ENCODE assay signal across 14 cellular contexts in genomic region chrX:64842492-64842891, GRCh38.
A peak's percentile ranks its signal among the peaks of the same experiment; 100 is the strongest.
DNase-seq lines count a peak whose midpoint lies in the region; ATAC-seq, FAIRE-seq and TF ChIP-seq lines count a peak whose summit lies in the region.
"Had no signal": no experiment of that assay in that cellular context is flagged by ENCODE, and none has a peak within 500 bp of the region (broad histone marks: within the 10 kb centered on the region; RNA-seq: fewer than 3 reads in every experiment).

No MANE protein-coding gene starts in this region.

- no peak overlapping the region for H3K4me2 ChIP-seq in mesendoderm (ENCODE audit: low read length)
- H3K4me2 ChIP-seq: neural progenitor cell had no signal

- no peak overlapping the region for H3K56ac ChIP-seq in mesendoderm (ENCODE audit: low read length)

- WGBS in mesendoderm (ENCODE audit: extremely low coverage, insufficient coverage, low lambda C conversion rate) = no CpG with 5 or more reads among the region's 4 CpGs

- no peaks in the 10 kb centered on the region for H3K79me2 ChIP-seq in mesendoderm (ENCODE audit: control insufficient read depth, insufficient read depth, low read length)

- H2BK5ac ChIP-seq in mesendoderm (ENCODE audit: low read length) = no peak overlapping the region

- no peak for DNase-seq in GM12892 (ENCODE audit: insufficient read length)
- peak; percentile 84 for DNase-seq in Jurkat, Clone E6-1 (ENCODE audit: low read depth, low spot score)
- DNase-seq in NCI-H82 treated with DMSO at 0.1 percent for 48 hours (lab: John Stamatoyannopoulos, UW; ENCODE audit: unreplicated experiment) = no peak
- no peak for DNase-seq in cerebellar nuclear complex (lab: John Stamatoyannopoulos, UW)
- DNase-seq in mesendoderm = no peak
- DNase-seq in DMS153 treated with DMSO at 0.1 percent for 48 hours (lab: John Stamatoyannopoulos, UW; ENCODE audit: unreplicated experiment) = no peak
- DNase-seq: IMR-90 had no signal

- no peak overlapping the region for H3K9ac ChIP-seq in mesendoderm (ENCODE audit: low read length)
- H3K9ac ChIP-seq: neural progenitor cell had no signal

- no peak overlapping the region for H2BK15ac ChIP-seq in mesendoderm (replicated peaks; ENCODE audit: low read depth)

- peak; percentile 89 for FAIRE-seq in GM12892 (lab: Jason Lieb, UNC)
- FAIRE-seq: D721Med, keratinocyte had no signal

- H3K27ac Mint-ChIP-seq in activated naive CD8-positive, alpha-beta T cell = peak overlapping the region; percentile 93
- H3K27ac Mint-ChIP-seq: neural progenitor cell had no signal

- ATAC-seq in GM21367 (IDR thresholded peaks at IDR 0.05; ENCODE audit: unreplicated experiment) = peak; percentile 68
- ATAC-seq: activated CD4-positive, CD25-positive, alpha-beta regulatory T cell treated with anti-CD3 and anti-CD28 coated beads, Interleukin-2, amount 50 U/mL, for 24 hours had no signal

- H3K27me3 Mint-ChIP-seq in activated naive CD8-positive, alpha-beta T cell = no peaks in the 10 kb centered on the region

- no peaks in the 10 kb centered on the region for H3K4me1 ChIP-seq in mesendoderm (ENCODE audit: control insufficient read depth, low read depth, low read length)
- H3K4me1 ChIP-seq: neural progenitor cell had no signal

- H3K4me1 Mint-ChIP-seq in activated naive CD8-positive, alpha-beta T cell (ENCODE audit: low read depth) = peaks cover 27% of the 10 kb centered on the region
- H3K4me1 Mint-ChIP-seq: neural progenitor cell had no signal

- no peak overlapping the region for H3K4ac ChIP-seq in mesendoderm (ENCODE audit: low read depth, low read length)

- no peaks in the 10 kb centered on the region for H3K79me1 ChIP-seq in mesendoderm (ENCODE audit: low read length)

- no peak overlapping the region for H3K18ac ChIP-seq in mesendoderm (ENCODE audit: low read length)

- H4K5ac ChIP-seq in mesendoderm (ENCODE audit: low read length) = no peak overlapping the region

- no peak overlapping the region for H4K8ac ChIP-seq in mesendoderm (ENCODE audit: low read depth, low read length)

- H3K4me3 ChIP-seq in Jurkat, Clone E6-1 (ENCODE audit: low read length) = peak overlapping the region; percentile 15
- no peak overlapping the region for H3K4me3 ChIP-seq in mesendoderm (ENCODE audit: low read length)
- H3K4me3 ChIP-seq: cardiac muscle cell, neural progenitor cell had no signal

- no peak for TF ChIP-seq POLR2A in GM12892 (IDR thresholded peaks at IDR 0.05; ENCODE audit: low read depth, low read length)

- no peak overlapping the region for H2BK120ac ChIP-seq in mesendoderm (ENCODE audit: low read depth, low read length)

- H3K27me3 ChIP-seq in mesendoderm (ENCODE audit: insufficient read depth, low read length, poor library complexity) = no peaks in the 10 kb centered on the region
- H3K27me3 ChIP-seq: cardiac muscle cell, neural progenitor cell had no signal

- H2AK5ac ChIP-seq in mesendoderm (ENCODE audit: low read length) = no peak overlapping the region

- H3K9me3 Mint-ChIP-seq in activated naive CD8-positive, alpha-beta T cell (ENCODE audit: low read depth) = peaks cover 5% of the 10 kb centered on the region

- H3K4me3 Mint-ChIP-seq in activated naive CD8-positive, alpha-beta T cell = peak overlapping the region; percentile 49
- H3K4me3 Mint-ChIP-seq: neural progenitor cell had no signal

- no peaks in the 10 kb centered on the region for H3K36me3 ChIP-seq in mesendoderm (ENCODE audit: control insufficient read depth, insufficient read depth, low read length)
- H3K36me3 ChIP-seq: cardiac muscle cell, neural progenitor cell had no signal

- no peak overlapping the region for H3K23ac ChIP-seq in mesendoderm (ENCODE audit: low read length)

- H3K27ac ChIP-seq in mesendoderm (ENCODE audit: low read depth, low read length) = no peak overlapping the region
- H3K27ac ChIP-seq: cardiac muscle cell, neural progenitor cell had no signal

- peaks cover 21% of the 10 kb centered on the region for H3K36me3 Mint-ChIP-seq in activated naive CD8-positive, alpha-beta T cell
- H3K36me3 Mint-ChIP-seq: neural progenitor cell had no signal
